In genomic region chr20:18928626-18929025, GRCh38 we compare ENCODE assay signal across 22 cellular contexts.
"Had no signal": no experiment of that assay in that cellular context is flagged by ENCODE, and none has a peak within 500 bp of the region (broad histone marks: within the 10 kb centered on the region; RNA-seq: fewer than 3 reads in every experiment).

No MANE protein-coding gene starts in this region.

- ATAC-seq: heart left ventricle; left colon; left ventricle myocardium superior; natural killer cell treated with Interleukin-12 subunit alpha and Interleukin-12 subunit beta and Interleukin-15 and Interleukin-18, amount 100 ng/mL, for 72 hours had no signal

- H3K27ac ChIP-seq: dorsolateral prefrontal cortex, heart left ventricle, neural progenitor cell, ovary, right atrium auricular region, sigmoid colon, skin epidermis, suprapubic skin, thyroid gland had no signal

- H3K4me3 ChIP-seq: dorsolateral prefrontal cortex, heart left ventricle, lung, neural progenitor cell, ovary, right atrium auricular region, sigmoid colon, skin epidermis, suprapubic skin, thyroid gland had no signal

- H3K4me1 ChIP-seq: heart left ventricle, neural progenitor cell, right atrium auricular region, sigmoid colon, suprapubic skin, thyroid gland had no signal

- H3K9me3 ChIP-seq: ovary, right atrium auricular region, suprapubic skin, thyroid gland had no signal

- DNase-seq: dorsolateral prefrontal cortex; effector CD8-positive, alpha-beta T cell; foreskin melanocyte; heart left ventricle; hippocampal formation; left colon; left ventricle myocardium superior; mesenchymal stem cell; midbrain; nucleus accumbens; ovary; sigmoid colon; stimulated activated CD4-positive, alpha-beta T cell treated with anti-CD3 and anti-CD28 coated beads, Interleukin-12 subunit alpha, Interleukin-12 subunit beta, amount 100 ng/mL, for 4 hours; stimulated activated CD4-positive, alpha-beta T cell treated with anti-CD3 and anti-CD28 coated beads, Interleukin-2, amount 100 ng/mL, for 48 hours; stimulated activated naive CD4-positive, alpha-beta T cell treated with Interleukin-2 at 50 U/mL for 16 hours; thyroid gland had no signal

- H3K27me3 ChIP-seq: dorsolateral prefrontal cortex, heart left ventricle, neural progenitor cell, ovary, right atrium auricular region, sigmoid colon, suprapubic skin, thyroid gland had no signal

- H3K36me3 ChIP-seq: heart left ventricle, neural progenitor cell, ovary, right atrium auricular region, sigmoid colon, suprapubic skin, thyroid gland had no signal
